ENCODE assay signal across 9 cellular contexts in the genomic region with DNA sequence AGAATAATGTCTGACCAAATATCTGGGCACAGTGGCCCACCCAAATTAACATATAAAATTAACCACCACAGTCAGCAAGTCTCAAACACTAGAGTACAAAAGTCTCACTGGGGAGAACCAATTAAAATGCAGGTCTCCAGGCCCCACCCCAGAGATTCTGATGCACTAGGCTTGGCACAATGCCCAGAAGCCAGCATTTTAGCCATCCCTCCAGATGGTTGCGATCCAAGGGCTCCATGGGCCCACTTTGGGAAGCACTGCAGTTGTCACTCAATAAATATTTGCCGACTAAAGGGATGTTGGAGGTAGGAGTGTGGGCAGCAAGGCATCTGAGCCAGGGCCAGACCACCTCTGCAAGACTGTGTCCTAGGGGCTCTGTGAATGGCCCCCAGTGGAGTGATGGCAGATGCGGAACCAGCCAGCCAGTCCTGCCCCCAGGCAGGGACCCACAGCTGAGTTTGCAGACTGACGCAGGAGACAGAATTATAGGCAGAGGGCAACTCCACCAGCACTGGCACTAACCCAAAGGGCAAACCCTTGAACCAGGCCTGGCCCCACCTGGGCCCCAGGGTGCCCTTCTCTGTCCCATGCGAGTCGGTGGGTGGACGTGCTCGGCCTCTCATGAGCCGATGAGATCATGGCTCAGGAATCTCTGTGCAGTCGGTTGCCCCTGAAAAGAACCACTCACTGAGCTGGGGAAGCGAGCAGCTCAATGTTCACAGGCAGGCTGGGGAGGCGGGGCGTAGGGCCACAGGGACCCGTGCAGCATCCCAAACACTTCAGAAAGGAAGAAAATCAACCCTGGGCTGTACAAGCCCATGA. TPM values are rescaled to one million over a fixed set of nuclear protein-coding genes. Genes with fewer than 3 reads are reported as not detected.
DNase-seq lines count a peak whose midpoint lies in the region; ATAC-seq and TF ChIP-seq lines count a peak whose summit lies in the region.
"Had no signal": no experiment of that assay in that cellular context is flagged by ENCODE, and none has a peak within 500 bp of the region (broad histone marks: within the 10 kb centered on the region; RNA-seq: fewer than 3 reads in every experiment).

No MANE protein-coding gene starts in this region.

- ATAC-seq in HG03378 (IDR thresholded peaks at IDR 0.05; ENCODE audit: unreplicated experiment) = no peak
- ATAC-seq: GM12878 had no signal

- peak; percentile 82 for DNase-seq in DMS79 treated with DMSO at 0.1 percent for 48 hours (lab: John Stamatoyannopoulos, UW)
- peak; percentile 94 to 97 for DNase-seq in NCI-H524 (lab: John Stamatoyannopoulos, UW)
- peak; percentile 52 for DNase-seq in epithelial cell of esophagus (ENCODE audit: low read depth)
- DNase-seq in nephron progenitor cell = peak; percentile 64
- DNase-seq in activated CD4-positive, alpha-beta T cell treated with anti-CD3 and anti-CD28 coated beads for 4 hours = no peak
- DNase-seq in stimulated activated naive CD4-positive, alpha-beta T cell treated with Interleukin-2 at 50 U/mL for 16 hours (lab: John Stamatoyannopoulos, UW) = no peak
- DNase-seq in SK-N-DZ (ENCODE audit: low spot score) = no peak

- H3K36me3 Mint-ChIP-seq in nephron progenitor cell (ENCODE audit: low read depth) = no peaks in the 10 kb centered on the region

- peaks cover 12% of the 10 kb centered on the region for H3K27me3 Mint-ChIP-seq in nephron progenitor cell (ENCODE audit: low read depth, poor library complexity)

- no peak overlapping the region for H3K4me3 Mint-ChIP-seq in nephron progenitor cell

- peaks cover 60% of the 10 kb centered on the region for H3K4me1 Mint-ChIP-seq in nephron progenitor cell

- H3K27ac Mint-ChIP-seq in nephron progenitor cell = no peak overlapping the region

- H3K9me3 Mint-ChIP-seq in nephron progenitor cell = no peaks in the 10 kb centered on the region

- TF ChIP-seq CTCF in epithelial cell of esophagus (IDR thresholded peaks at IDR 0.05; ENCODE audit: insufficient read depth, low read depth, low read length, missing control alignments) = no peak
- TF ChIP-seq CTCF in nephron progenitor cell (IDR thresholded peaks at IDR 0.05) = no peak

- no peak overlapping the region for H3K4me3 ChIP-seq in epithelial cell of esophagus (ENCODE audit: low read length)
- H3K4me3 ChIP-seq: GM12878 had no signal

RNA-seq across cellular contexts. Expression of a gene that starts 49.7 kb away (rescaled TPM):
- polyA plus RNA-seq in SK-N-DZ (2014; cell fraction: cytosol; rRNA removed) = 16.9 and 19.9 TPM in 2 replicates
- polyA plus RNA-seq in SK-N-DZ (2014; cell fraction: nucleus; rRNA removed) = 52.4 and 55.5 TPM in 2 replicates

Comparison
In these comparisons a context has a peak if more than half of its experiments do, and no peak if none do; other contexts are left out.
1. DNase-seq: peak in DMS79 treated with DMSO at 0.1 percent for 48 hours (single experiment), NCI-H524 (2 of 2), epithelial cell of esophagus (single experiment) and nephron progenitor cell (single experiment); none in activated CD4-positive, alpha-beta T cell treated with anti-CD3 and anti-CD28 coated beads for 4 hours (0 of 2), stimulated activated naive CD4-positive, alpha-beta T cell treated with Interleukin-2 at 50 U/mL for 16 hours (single experiment) and SK-N-DZ (single experiment).